In genomic region chr6:157726892-157727628, GRCh38 we compare ENCODE assay signal across 1 cellular context.
TF ChIP-seq lines count a peak whose summit lies in the region.

No MANE protein-coding gene starts in this region.

TF ChIP-seq in HepG2, 621 proteins besides CTCF, POLR2A, EP300 and RAD21 (continued from another document):
- TF ChIP-seq, protein P1, sequence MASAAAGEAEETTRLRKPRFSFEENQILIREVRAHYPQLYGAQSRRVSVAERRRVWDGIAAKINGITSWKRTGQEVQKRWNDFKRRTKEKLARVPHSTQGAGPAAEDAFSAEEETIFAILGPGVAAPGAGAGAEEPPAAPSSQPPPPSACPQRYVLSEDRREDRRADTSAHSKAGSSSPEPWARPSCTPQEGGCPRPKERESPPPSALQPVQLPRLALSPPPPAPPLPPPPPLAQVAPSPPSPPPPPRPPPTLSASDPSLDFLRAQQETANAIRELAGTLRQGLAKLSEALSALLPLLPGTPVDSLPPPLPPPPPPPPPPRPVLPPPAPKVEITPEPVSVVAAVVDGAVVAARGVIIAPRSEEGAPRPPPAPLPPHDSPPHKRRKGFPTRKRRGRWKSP (CRISPR knock-in tag; IDR thresholded peaks at IDR 0.05), result peak; percentile 52; the same call in 1 of the 2 replicates
- TF ChIP-seq REXO4 (CRISPR knock-in tag; IDR thresholded peaks at IDR 0.05; ENCODE audit: borderline replicate concordance), result no peak
- TF ChIP-seq SAFB2 (CRISPR knock-in tag; IDR thresholded peaks at IDR 0.05; ENCODE audit: borderline replicate concordance, low read depth), result no peak
- TF ChIP-seq RFX5 (IDR thresholded peaks at IDR 0.05; ENCODE audit: low read depth, low read length), result no peak
- 0 out of 2 replicates have a peak, but pooled peaks have one; percentile 39 for TF ChIP-seq ZNF383 (CRISPR knock-in tag; IDR thresholded peaks at IDR 0.05; ENCODE audit: borderline replicate concordance)
- 0 out of 2 replicates have a peak, but pooled peaks have one; percentile 10 for TF ChIP-seq ZNF124 (CRISPR knock-in tag; IDR thresholded peaks at IDR 0.05)
- TF ChIP-seq ARID4A (CRISPR knock-in tag; IDR thresholded peaks at IDR 0.05; ENCODE audit: borderline replicate concordance), result no peak
- TF ChIP-seq PCBP1 (IDR thresholded peaks at IDR 0.05; ENCODE audit: borderline replicate concordance, low read depth, low read length), result no peak
- TF ChIP-seq, protein P2, sequence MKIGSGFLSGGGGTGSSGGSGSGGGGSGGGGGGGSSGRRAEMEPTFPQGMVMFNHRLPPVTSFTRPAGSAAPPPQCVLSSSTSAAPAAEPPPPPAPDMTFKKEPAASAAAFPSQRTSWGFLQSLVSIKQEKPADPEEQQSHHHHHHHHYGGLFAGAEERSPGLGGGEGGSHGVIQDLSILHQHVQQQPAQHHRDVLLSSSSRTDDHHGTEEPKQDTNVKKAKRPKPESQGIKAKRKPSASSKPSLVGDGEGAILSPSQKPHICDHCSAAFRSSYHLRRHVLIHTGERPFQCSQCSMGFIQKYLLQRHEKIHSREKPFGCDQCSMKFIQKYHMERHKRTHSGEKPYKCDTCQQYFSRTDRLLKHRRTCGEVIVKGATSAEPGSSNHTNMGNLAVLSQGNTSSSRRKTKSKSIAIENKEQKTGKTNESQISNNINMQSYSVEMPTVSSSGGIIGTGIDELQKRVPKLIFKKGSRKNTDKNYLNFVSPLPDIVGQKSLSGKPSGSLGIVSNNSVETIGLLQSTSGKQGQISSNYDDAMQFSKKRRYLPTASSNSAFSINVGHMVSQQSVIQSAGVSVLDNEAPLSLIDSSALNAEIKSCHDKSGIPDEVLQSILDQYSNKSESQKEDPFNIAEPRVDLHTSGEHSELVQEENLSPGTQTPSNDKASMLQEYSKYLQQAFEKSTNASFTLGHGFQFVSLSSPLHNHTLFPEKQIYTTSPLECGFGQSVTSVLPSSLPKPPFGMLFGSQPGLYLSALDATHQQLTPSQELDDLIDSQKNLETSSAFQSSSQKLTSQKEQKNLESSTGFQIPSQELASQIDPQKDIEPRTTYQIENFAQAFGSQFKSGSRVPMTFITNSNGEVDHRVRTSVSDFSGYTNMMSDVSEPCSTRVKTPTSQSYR (CRISPR knock-in tag; IDR thresholded peaks at IDR 0.05; ENCODE audit: borderline replicate concordance), result no peak
- TF ChIP-seq ZNF619 (CRISPR knock-in tag; IDR thresholded peaks at IDR 0.05), result no peak
- no peak for TF ChIP-seq ZNF746 (CRISPR knock-in tag; IDR thresholded peaks at IDR 0.05)
- no peak for TF ChIP-seq SPEN (CRISPR knock-in tag; IDR thresholded peaks at IDR 0.05; ENCODE audit: low read depth)
- 0 out of 2 replicates have a peak, but pooled peaks have one; percentile 7 for TF ChIP-seq SIX1 (CRISPR knock-in tag; IDR thresholded peaks at IDR 0.05; ENCODE audit: borderline replicate concordance)
- TF ChIP-seq, protein P3, sequence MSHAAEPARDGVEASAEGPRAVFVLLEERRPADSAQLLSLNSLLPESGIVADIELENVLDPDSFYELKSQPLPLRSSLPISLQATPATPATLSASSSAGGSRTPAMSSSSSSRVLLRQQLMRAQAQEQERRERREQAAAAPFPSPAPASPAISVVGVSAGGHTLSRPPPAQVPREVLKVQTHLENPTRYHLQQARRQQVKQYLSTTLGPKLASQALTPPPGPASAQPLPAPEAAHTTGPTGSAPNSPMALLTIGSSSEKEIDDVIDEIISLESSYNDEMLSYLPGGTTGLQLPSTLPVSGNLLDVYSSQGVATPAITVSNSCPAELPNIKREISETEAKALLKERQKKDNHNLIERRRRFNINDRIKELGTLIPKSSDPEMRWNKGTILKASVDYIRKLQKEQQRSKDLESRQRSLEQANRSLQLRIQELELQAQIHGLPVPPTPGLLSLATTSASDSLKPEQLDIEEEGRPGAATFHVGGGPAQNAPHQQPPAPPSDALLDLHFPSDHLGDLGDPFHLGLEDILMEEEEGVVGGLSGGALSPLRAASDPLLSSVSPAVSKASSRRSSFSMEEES (CRISPR knock-in tag; IDR thresholded peaks at IDR 0.05), result no peak
- TF ChIP-seq TBL1XR1 (IDR thresholded peaks at IDR 0.05; ENCODE audit: borderline replicate concordance, low read length, partially characterized antibody), result peak; percentile 13
- no peak for TF ChIP-seq ONECUT2 (CRISPR knock-in tag; IDR thresholded peaks at IDR 0.05)
